Comparison of ENCODE assay signal across 1 cellular context in genomic region chr3:183532620-183533409, GRCh38.
TF ChIP-seq lines count a peak whose summit lies in the region.

No MANE protein-coding gene starts in this region.

TF ChIP-seq in GM12878, 131 proteins besides CTCF, POLR2A, EP300 and RAD21 (continued from another document):
- TF ChIP-seq NR2C2 (IDR thresholded peaks at IDR 0.05; ENCODE audit: borderline replicate concordance, control insufficient read depth, insufficient read length, low read depth) = no peak
- peak; percentile 64 for TF ChIP-seq WRNIP1 (IDR thresholded peaks at IDR 0.05; ENCODE audit: borderline replicate concordance, low read depth, low read length)
- TF ChIP-seq, protein P1, sequence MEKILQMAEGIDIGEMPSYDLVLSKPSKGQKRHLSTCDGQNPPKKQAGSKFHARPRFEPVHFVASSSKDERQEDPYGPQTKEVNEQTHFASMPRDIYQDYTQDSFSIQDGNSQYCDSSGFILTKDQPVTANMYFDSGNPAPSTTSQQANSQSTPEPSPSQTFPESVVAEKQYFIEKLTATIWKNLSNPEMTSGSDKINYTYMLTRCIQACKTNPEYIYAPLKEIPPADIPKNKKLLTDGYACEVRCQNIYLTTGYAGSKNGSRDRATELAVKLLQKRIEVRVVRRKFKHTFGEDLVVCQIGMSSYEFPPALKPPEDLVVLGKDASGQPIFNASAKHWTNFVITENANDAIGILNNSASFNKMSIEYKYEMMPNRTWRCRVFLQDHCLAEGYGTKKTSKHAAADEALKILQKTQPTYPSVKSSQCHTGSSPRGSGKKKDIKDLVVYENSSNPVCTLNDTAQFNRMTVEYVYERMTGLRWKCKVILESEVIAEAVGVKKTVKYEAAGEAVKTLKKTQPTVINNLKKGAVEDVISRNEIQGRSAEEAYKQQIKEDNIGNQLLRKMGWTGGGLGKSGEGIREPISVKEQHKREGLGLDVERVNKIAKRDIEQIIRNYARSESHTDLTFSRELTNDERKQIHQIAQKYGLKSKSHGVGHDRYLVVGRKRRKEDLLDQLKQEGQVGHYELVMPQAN (conservative IDR thresholded peaks at IDR 0.05) = no peak
- TF ChIP-seq HDGF (IDR thresholded peaks at IDR 0.05) = peak; percentile 66; the same call in 1 of the 2 replicates
- TF ChIP-seq IRF4 (IDR thresholded peaks at IDR 0.05; ENCODE audit: low read depth, low read length) = no peak
- TF ChIP-seq, protein P2, sequence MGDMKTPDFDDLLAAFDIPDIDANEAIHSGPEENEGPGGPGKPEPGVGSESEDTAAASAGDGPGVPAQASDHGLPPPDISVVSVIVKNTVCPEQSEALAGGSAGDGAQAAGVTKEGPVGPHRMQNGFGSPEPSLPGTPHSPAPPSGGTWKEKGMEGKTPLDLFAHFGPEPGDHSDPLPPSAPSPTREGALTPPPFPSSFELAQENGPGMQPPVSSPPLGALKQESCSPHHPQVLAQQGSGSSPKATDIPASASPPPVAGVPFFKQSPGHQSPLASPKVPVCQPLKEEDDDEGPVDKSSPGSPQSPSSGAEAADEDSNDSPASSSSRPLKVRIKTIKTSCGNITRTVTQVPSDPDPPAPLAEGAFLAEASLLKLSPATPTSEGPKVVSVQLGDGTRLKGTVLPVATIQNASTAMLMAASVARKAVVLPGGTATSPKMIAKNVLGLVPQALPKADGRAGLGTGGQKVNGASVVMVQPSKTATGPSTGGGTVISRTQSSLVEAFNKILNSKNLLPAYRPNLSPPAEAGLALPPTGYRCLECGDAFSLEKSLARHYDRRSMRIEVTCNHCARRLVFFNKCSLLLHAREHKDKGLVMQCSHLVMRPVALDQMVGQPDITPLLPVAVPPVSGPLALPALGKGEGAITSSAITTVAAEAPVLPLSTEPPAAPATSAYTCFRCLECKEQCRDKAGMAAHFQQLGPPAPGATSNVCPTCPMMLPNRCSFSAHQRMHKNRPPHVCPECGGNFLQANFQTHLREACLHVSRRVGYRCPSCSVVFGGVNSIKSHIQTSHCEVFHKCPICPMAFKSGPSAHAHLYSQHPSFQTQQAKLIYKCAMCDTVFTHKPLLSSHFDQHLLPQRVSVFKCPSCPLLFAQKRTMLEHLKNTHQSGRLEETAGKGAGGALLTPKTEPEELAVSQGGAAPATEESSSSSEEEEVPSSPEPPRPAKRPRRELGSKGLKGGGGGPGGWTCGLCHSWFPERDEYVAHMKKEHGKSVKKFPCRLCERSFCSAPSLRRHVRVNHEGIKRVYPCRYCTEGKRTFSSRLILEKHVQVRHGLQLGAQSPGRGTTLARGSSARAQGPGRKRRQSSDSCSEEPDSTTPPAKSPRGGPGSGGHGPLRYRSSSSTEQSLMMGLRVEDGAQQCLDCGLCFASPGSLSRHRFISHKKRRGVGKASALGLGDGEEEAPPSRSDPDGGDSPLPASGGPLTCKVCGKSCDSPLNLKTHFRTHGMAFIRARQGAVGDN (IDR thresholded peaks at IDR 0.05) = peak; percentile 95
- TF ChIP-seq, protein P3, sequence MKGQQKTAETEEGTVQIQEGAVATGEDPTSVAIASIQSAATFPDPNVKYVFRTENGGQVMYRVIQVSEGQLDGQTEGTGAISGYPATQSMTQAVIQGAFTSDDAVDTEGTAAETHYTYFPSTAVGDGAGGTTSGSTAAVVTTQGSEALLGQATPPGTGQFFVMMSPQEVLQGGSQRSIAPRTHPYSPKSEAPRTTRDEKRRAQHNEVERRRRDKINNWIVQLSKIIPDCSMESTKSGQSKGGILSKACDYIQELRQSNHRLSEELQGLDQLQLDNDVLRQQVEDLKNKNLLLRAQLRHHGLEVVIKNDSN (IDR thresholded peaks at IDR 0.05; ENCODE audit: borderline replicate concordance, extremely low read length, insufficient read depth, low read depth, low read length) = no peak
- no peak for TF ChIP-seq ZNF622 (IDR thresholded peaks at IDR 0.05)
- TF ChIP-seq YY1 (IDR thresholded peaks at IDR 0.05; ENCODE audit: low read depth, low read length) = no peak
- TF ChIP-seq HDAC6 (IDR thresholded peaks at IDR 0.05; ENCODE audit: unreplicated experiment) = no peak
- no peak for TF ChIP-seq CREB1 (IDR thresholded peaks at IDR 0.05; ENCODE audit: low read depth)
- no peak for TF ChIP-seq SIN3A (IDR thresholded peaks at IDR 0.05; ENCODE audit: low read depth, low read length)
- no peak; a peak in 2 of 4 replicates for TF ChIP-seq IKZF2 (IDR thresholded peaks at IDR 0.05)
- TF ChIP-seq STAT3 (IDR thresholded peaks at IDR 0.05; ENCODE audit: low read depth, low read length) = no peak
- peak; percentile 16; the same call in 1 of the 2 replicates for TF ChIP-seq BACH1 (IDR thresholded peaks at IDR 0.05; ENCODE audit: borderline replicate concordance)
- TF ChIP-seq SMAD5 (IDR thresholded peaks at IDR 0.05; ENCODE audit: low read depth) = no peak
- no peak for TF ChIP-seq SMARCA5 (IDR thresholded peaks at IDR 0.05)
- no peak for TF ChIP-seq RAD51 (IDR thresholded peaks at IDR 0.05)
- TF ChIP-seq ATF3 (IDR thresholded peaks at IDR 0.05; ENCODE audit: borderline replicate concordance, extremely low read depth, low read depth, low read length) = no peak
- TF ChIP-seq EZH2 (IDR thresholded peaks at IDR 0.05; ENCODE audit: borderline replicate concordance, control insufficient read depth, low read depth, low read length) = no peak
- TF ChIP-seq IRF3 (IDR thresholded peaks at IDR 0.05) = no peak
- TF ChIP-seq USF2 (IDR thresholded peaks at IDR 0.05; ENCODE audit: borderline replicate concordance, low read depth, low read length) = no peak
- no peak for TF ChIP-seq PML (IDR thresholded peaks at IDR 0.05; ENCODE audit: low read length)
- no peak for TF ChIP-seq MEF2A (IDR thresholded peaks at IDR 0.05; ENCODE audit: insufficient read depth, low read depth, low read length)
- TF ChIP-seq BRCA1 (IDR thresholded peaks at IDR 0.05; ENCODE audit: low read depth, low read length) = no peak
- TF ChIP-seq STAT1 (conservative IDR thresholded peaks at IDR 0.05) = no peak
- no peak for TF ChIP-seq FOS (IDR thresholded peaks at IDR 0.05; ENCODE audit: borderline replicate concordance, extremely low read depth, insufficient read length)
- no peak for TF ChIP-seq HDAC2 (IDR thresholded peaks at IDR 0.05)
- peak; percentile 70 for TF ChIP-seq JUNB (IDR thresholded peaks at IDR 0.05)
- TF ChIP-seq ZNF207 (IDR thresholded peaks at IDR 0.05; ENCODE audit: borderline replicate concordance) = no peak
- no peak for TF ChIP-seq SP1 (IDR thresholded peaks at IDR 0.05; ENCODE audit: low read depth, low read length)
- TF ChIP-seq, protein P4, sequence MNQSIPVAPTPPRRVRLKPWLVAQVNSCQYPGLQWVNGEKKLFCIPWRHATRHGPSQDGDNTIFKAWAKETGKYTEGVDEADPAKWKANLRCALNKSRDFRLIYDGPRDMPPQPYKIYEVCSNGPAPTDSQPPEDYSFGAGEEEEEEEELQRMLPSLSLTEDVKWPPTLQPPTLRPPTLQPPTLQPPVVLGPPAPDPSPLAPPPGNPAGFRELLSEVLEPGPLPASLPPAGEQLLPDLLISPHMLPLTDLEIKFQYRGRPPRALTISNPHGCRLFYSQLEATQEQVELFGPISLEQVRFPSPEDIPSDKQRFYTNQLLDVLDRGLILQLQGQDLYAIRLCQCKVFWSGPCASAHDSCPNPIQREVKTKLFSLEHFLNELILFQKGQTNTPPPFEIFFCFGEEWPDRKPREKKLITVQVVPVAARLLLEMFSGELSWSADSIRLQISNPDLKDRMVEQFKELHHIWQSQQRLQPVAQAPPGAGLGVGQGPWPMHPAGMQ (IDR thresholded peaks at IDR 0.05; ENCODE audit: borderline replicate concordance) = no peak
- no peak for TF ChIP-seq ESRRA (IDR thresholded peaks at IDR 0.05; ENCODE audit: low read length)
- TF ChIP-seq BCL11A (IDR thresholded peaks at IDR 0.05; ENCODE audit: low read depth, low read length) = 0 out of 2 replicates have a peak, but pooled peaks have one; percentile 3
- no peak for TF ChIP-seq ZNF384 (IDR thresholded peaks at IDR 0.05; ENCODE audit: borderline replicate concordance, low read depth, low read length)
- TF ChIP-seq SMAD1 (IDR thresholded peaks at IDR 0.05; ENCODE audit: low read depth, partially characterized antibody) = no peak
- TF ChIP-seq SMC3 (IDR thresholded peaks at IDR 0.05; ENCODE audit: borderline replicate concordance, low read length) = no peak
- TF ChIP-seq POLR2AphosphoS5 (IDR thresholded peaks at IDR 0.05; ENCODE audit: low read length) = peak; percentile 31; the same call in 1 of the 2 replicates
- TF ChIP-seq RELA (IDR thresholded peaks at IDR 0.05; ENCODE audit: borderline replicate concordance, partially characterized antibody) = no peak
- TF ChIP-seq CHD1 (IDR thresholded peaks at IDR 0.05; ENCODE audit: low read depth, low read length) = no peak
- TF ChIP-seq HCFC1 (IDR thresholded peaks at IDR 0.05; ENCODE audit: low read length) = no peak
- no peak for TF ChIP-seq DPF2 (IDR thresholded peaks at IDR 0.05)
- no peak for TF ChIP-seq JUND (IDR thresholded peaks at IDR 0.05; ENCODE audit: low read depth, low read length)
- TF ChIP-seq TARDBP (IDR thresholded peaks at IDR 0.05; ENCODE audit: borderline replicate concordance) = no peak
- TF ChIP-seq, protein P5, sequence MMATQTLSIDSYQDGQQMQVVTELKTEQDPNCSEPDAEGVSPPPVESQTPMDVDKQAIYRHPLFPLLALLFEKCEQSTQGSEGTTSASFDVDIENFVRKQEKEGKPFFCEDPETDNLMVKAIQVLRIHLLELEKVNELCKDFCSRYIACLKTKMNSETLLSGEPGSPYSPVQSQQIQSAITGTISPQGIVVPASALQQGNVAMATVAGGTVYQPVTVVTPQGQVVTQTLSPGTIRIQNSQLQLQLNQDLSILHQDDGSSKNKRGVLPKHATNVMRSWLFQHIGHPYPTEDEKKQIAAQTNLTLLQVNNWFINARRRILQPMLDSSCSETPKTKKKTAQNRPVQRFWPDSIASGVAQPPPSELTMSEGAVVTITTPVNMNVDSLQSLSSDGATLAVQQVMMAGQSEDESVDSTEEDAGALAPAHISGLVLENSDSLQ (IDR thresholded peaks at IDR 0.05) = no peak
- TF ChIP-seq EGR1 (IDR thresholded peaks at IDR 0.05; ENCODE audit: borderline replicate concordance in 1 of 2, low read depth in 2 of 2, low read length in 2 of 2) = no peak
- peak; percentile 45 for TF ChIP-seq EED (IDR thresholded peaks at IDR 0.05; ENCODE audit: low read depth)
- TF ChIP-seq KDM1A (IDR thresholded peaks at IDR 0.05; ENCODE audit: borderline replicate concordance) = no peak
- no peak for TF ChIP-seq PAX5 (IDR thresholded peaks at IDR 0.05; ENCODE audit: borderline replicate concordance, low read depth, low read length)
- no peak for TF ChIP-seq SRF (IDR thresholded peaks at IDR 0.05; ENCODE audit: low read depth in 2 of 2, low read length in 2 of 2)
- TF ChIP-seq CREM (IDR thresholded peaks at IDR 0.05; ENCODE audit: low read depth) = no peak
- TF ChIP-seq MXI1 (IDR thresholded peaks at IDR 0.05; ENCODE audit: low read depth, low read length) = no peak
- no peak for TF ChIP-seq RB1 (IDR thresholded peaks at IDR 0.05; ENCODE audit: borderline replicate concordance)
- no peak for TF ChIP-seq ZNF274 (IDR thresholded peaks at IDR 0.05; ENCODE audit: insufficient read depth, insufficient read length)
- no peak for TF ChIP-seq MYB (IDR thresholded peaks at IDR 0.05; ENCODE audit: borderline replicate concordance, low read depth, low read length)
